Comparison of ENCODE assay signal across 26 cellular contexts in the genomic region with DNA sequence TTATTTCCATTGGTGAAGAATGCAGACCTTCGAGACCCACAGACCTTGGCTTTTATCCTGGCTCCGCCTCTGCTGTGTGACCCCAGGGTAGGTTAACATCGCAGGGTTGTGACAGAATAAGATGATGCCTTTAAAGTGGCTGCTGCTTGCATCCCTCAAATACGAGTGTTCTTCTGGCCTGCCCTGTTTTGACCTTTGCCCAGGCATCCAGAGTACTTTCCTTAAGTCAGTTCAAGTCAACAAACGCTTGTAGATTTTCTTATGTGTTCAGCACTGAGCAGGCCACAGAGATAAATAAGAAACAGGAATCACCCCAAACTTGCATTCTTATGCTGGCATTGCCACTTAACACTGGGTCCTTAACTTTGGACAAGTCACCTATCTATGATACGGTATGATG. TPM values are rescaled to one million over a fixed set of nuclear protein-coding genes. Genes with fewer than 3 reads are reported as not detected.
"Had no signal": no experiment of that assay in that cellular context is flagged by ENCODE, and none has a peak within 500 bp of the region (broad histone marks: within the 10 kb centered on the region; RNA-seq: fewer than 3 reads in every experiment).

No MANE protein-coding gene starts in this region.

- H3K27ac ChIP-seq: left ventricle myocardium inferior, pancreas, prostate gland, skin epidermis, spleen, stomach, testis, thyroid gland, transverse colon, upper lobe of left lung had no signal

- H3K27me3 ChIP-seq: pancreas, spleen, stomach, testis, thyroid gland, transverse colon, upper lobe of left lung had no signal

- H3K4me1 ChIP-seq: pancreas, prostate gland, stomach, testis, transverse colon, upper lobe of left lung had no signal

- ATAC-seq: mucosa of descending colon; naive thymus-derived CD4-positive, alpha-beta T cell; natural killer cell treated with Interleukin-12 subunit alpha and Interleukin-12 subunit beta and Interleukin-15 and Interleukin-18, amount 100 ng/mL, for 72 hours; pancreas; right cardiac atrium; sciatic nerve; stimulated activated effector memory CD8-positive, alpha-beta T cell treated with anti-CD3 and anti-CD28 coated beads, Interleukin-12 subunit alpha, Interleukin-12 subunit beta, amount 100 ng/mL, for 72 hours; stimulated activated naive CD8-positive, alpha-beta T cell treated with anti-CD3 and anti-CD28 coated beads, Interleukin-15, Interleukin-2, amounts not matched to agents 100 U/mL and 50 U/mL, for 24 hours had no signal

- H3K4me3 ChIP-seq: left ventricle myocardium inferior, lung, mucosa of descending colon, pancreas, prostate gland, skin epidermis, spleen, stomach, testis, thyroid gland, transverse colon, upper lobe of left lung had no signal

- H3K4me1 Mint-ChIP-seq: immature natural killer cell; stimulated activated effector memory CD8-positive, alpha-beta T cell treated with anti-CD3 and anti-CD28 coated beads, Interleukin-12 subunit alpha, Interleukin-12 subunit beta, amount 100 ng/mL, for 72 hours had no signal

- H3K9me3 Mint-ChIP-seq: immature natural killer cell; naive thymus-derived CD4-positive, alpha-beta T cell; natural killer cell treated with Interleukin-12 subunit alpha and Interleukin-12 subunit beta and Interleukin-15 and Interleukin-18, amount 100 ng/mL, for 72 hours; stimulated activated effector memory CD8-positive, alpha-beta T cell treated with anti-CD3 and anti-CD28 coated beads, Interleukin-12 subunit alpha, Interleukin-12 subunit beta, amount 100 ng/mL, for 72 hours had no signal

- DNase-seq: hypothalamus; immature natural killer cell; kidney; left ventricle myocardium inferior; midbrain; naive thymus-derived CD4-positive, alpha-beta T cell; pancreas; posterior cingulate gyrus; retina; right cardiac atrium; spleen; stimulated activated CD4-positive, alpha-beta T cell treated with anti-CD3 and anti-CD28 coated beads, Interleukin-4, amount 100 ng/mL, for 24 hours; stimulated activated naive CD8-positive, alpha-beta T cell treated with anti-CD3 and anti-CD28 coated beads, Interleukin-15, Interleukin-2, amounts not matched to agents 100 U/mL and 50 U/mL, for 24 hours; stomach; testis; thyroid gland; transverse colon; upper lobe of left lung had no signal

- H3K4me3 Mint-ChIP-seq: immature natural killer cell; naive thymus-derived CD4-positive, alpha-beta T cell; natural killer cell treated with Interleukin-12 subunit alpha and Interleukin-12 subunit beta and Interleukin-15 and Interleukin-18, amount 100 ng/mL, for 72 hours; stimulated activated effector memory CD8-positive, alpha-beta T cell treated with anti-CD3 and anti-CD28 coated beads, Interleukin-12 subunit alpha, Interleukin-12 subunit beta, amount 100 ng/mL, for 72 hours had no signal

- H3K36me3 ChIP-seq: prostate gland had no signal

- H3K27ac Mint-ChIP-seq: naive thymus-derived CD4-positive, alpha-beta T cell; natural killer cell treated with Interleukin-12 subunit alpha and Interleukin-12 subunit beta and Interleukin-15 and Interleukin-18, amount 100 ng/mL, for 72 hours; stimulated activated effector memory CD8-positive, alpha-beta T cell treated with anti-CD3 and anti-CD28 coated beads, Interleukin-12 subunit alpha, Interleukin-12 subunit beta, amount 100 ng/mL, for 72 hours had no signal

- H3K27me3 Mint-ChIP-seq: naive thymus-derived CD4-positive, alpha-beta T cell; natural killer cell treated with Interleukin-12 subunit alpha and Interleukin-12 subunit beta and Interleukin-15 and Interleukin-18, amount 100 ng/mL, for 72 hours had no signal

- H3K9me3 ChIP-seq: left ventricle myocardium inferior, mucosa of descending colon, pancreas, prostate gland, spleen, stomach, testis, thyroid gland, transverse colon, upper lobe of left lung had no signal

RNA-seq across cellular contexts. Expression of gene GPR21, which starts 50.2 kb away (rescaled TPM):
- total RNA-seq: myocyte had no signal
- polyA plus RNA-seq: immature natural killer cell; naive thymus-derived CD4-positive, alpha-beta T cell; stomach had no signal
